In genomic region chr21:32790626-32791025, GRCh38 we compare ENCODE assay signal across 7 cellular contexts.
"Had no signal": no experiment of that assay in that cellular context is flagged by ENCODE, and none has a peak within 500 bp of the region (broad histone marks: within the 10 kb centered on the region; RNA-seq: fewer than 3 reads in every experiment).

No MANE protein-coding gene starts in this region.

- DNase-seq: IMR-90, KBM-7, KG1 had no signal

- H3K27me3 Mint-ChIP-seq: IgD-negative memory B cell had no signal

- H3K4me3 Mint-ChIP-seq: IgD-negative memory B cell had no signal

- H3K9me3 Mint-ChIP-seq: IgD-negative memory B cell had no signal

- H3K4me3 ChIP-seq: K562 had no signal

- H3K4me1 Mint-ChIP-seq: IgD-negative memory B cell had no signal

- H3K27ac ChIP-seq: HL-60 had no signal

- ATAC-seq: HepG2, K562 had no signal

- H3K27ac Mint-ChIP-seq: IgD-negative memory B cell had no signal
